In genomic region chr4:66577922-66578321, GRCh38 we compare ENCODE assay signal across 17 cellular contexts.
DNase-seq lines count a peak whose midpoint lies in the region; FAIRE-seq and TF ChIP-seq lines count a peak whose summit lies in the region.
"Had no signal": no experiment of that assay in that cellular context is flagged by ENCODE, and none has a peak within 500 bp of the region (broad histone marks: within the 10 kb centered on the region; RNA-seq: fewer than 3 reads in every experiment).

No MANE protein-coding gene starts in this region.

- H4K20me1 ChIP-seq in Karpas-422 (ENCODE audit: insufficient read depth, low read depth, low read length), result no peaks in the 10 kb centered on the region

- no peaks in the 10 kb centered on the region for H3K36me3 ChIP-seq in Karpas-422 (ENCODE audit: insufficient read depth, low read length)
- H3K36me3 ChIP-seq: BE2C, SJCRH30 had no signal

- no peak overlapping the region for H2AFZ ChIP-seq in Karpas-422 (ENCODE audit: low read length)
- H2AFZ ChIP-seq: GM23248 had no signal

- H3K27me3 ChIP-seq in Karpas-422 (ENCODE audit: low read length), result no peaks in the 10 kb centered on the region
- H3K27me3 ChIP-seq: BE2C, SJCRH30 had no signal

- H3K9me3 ChIP-seq in Karpas-422 (ENCODE audit: low read length), result peaks cover 17% of the 10 kb centered on the region
- H3K9me3 ChIP-seq: BE2C, SJCRH30 had no signal

- DNase-seq in D721Med (ENCODE audit: insufficient read length, low spot score) (no peak), EH (ENCODE audit: low read depth) (peak; percentile 37), NCI-H1417 treated with DMSO at 0.1 percent for 48 hours (lab: John Stamatoyannopoulos, UW) (peak; percentile 73), RCC 7860 (ENCODE audit: low spot score) (no peak), epidermal melanocyte (ENCODE audit: insufficient read length, low spot score) (no peak), Karpas-422 (no peak), DMS 273 (lab: John Stamatoyannopoulos, UW; ENCODE audit: unreplicated experiment) (no peak)
- DNase-seq: BE2C; CD4-positive, alpha-beta memory T cell; GM23248; KBM-7; NCI-H1436 treated with DMSO at 0.1 percent for 48 hours; NCI-H748 treated with DMSO at 0.1 percent for 48 hours; SJCRH30; SW 1271 had no signal

- H3K4me3 ChIP-seq in Karpas-422 (ENCODE audit: low read length), result no peak overlapping the region
- H3K4me3 ChIP-seq: GM23248, SJCRH30 had no signal

- H3K4me1 ChIP-seq in Karpas-422 (ENCODE audit: low read length), result no peaks in the 10 kb centered on the region
- H3K4me1 ChIP-seq: BE2C, SJCRH30 had no signal

- H3K4me2 ChIP-seq in Karpas-422 (ENCODE audit: low read depth, low read length, poor library complexity, severe bottlenecking), result no peak overlapping the region

- H3K9me2 ChIP-seq in Karpas-422 (replicated peaks; ENCODE audit: insufficient read depth, low read length), result no peaks in the 10 kb centered on the region

- H3K79me2 ChIP-seq in Karpas-422 (ENCODE audit: low read length), result no peaks in the 10 kb centered on the region

- no peak overlapping the region for H3K27ac ChIP-seq in Karpas-422 (ENCODE audit: low read length)
- H3K27ac ChIP-seq: GM23248, HL-60, RWPE1, SJCRH30 had no signal

- H3K9ac ChIP-seq in Karpas-422 (ENCODE audit: low read length), result no peak overlapping the region
- H3K9ac ChIP-seq: GM23248 had no signal

- FAIRE-seq in D721Med (lab: Jason Lieb, UNC) (peak; percentile 60), RCC 7860 (lab: Jason Lieb, UNC) (peak; percentile 76)

- no peak for TF ChIP-seq CTCF in D721Med (IDR thresholded peaks at IDR 0.05; ENCODE audit: insufficient read depth, missing control alignments)

Comparison
In these comparisons a context has a peak if more than half of its experiments do, and no peak if none do; other contexts are left out.
1. DNase-seq: peak in EH (single experiment) and NCI-H1417 treated with DMSO at 0.1 percent for 48 hours (single experiment); none in D721Med (single experiment), RCC 7860 (single experiment), epidermal melanocyte (single experiment), Karpas-422 (single experiment) and DMS 273 (single experiment).